In genomic region chr5:30804739-30805313, GRCh38 we compare ENCODE assay signal across 16 cellular contexts.
DNase-seq lines count a peak whose midpoint lies in the region; ATAC-seq and TF ChIP-seq lines count a peak whose summit lies in the region.
"Had no signal": no experiment of that assay in that cellular context is flagged by ENCODE, and none has a peak within 500 bp of the region (broad histone marks: within the 10 kb centered on the region; RNA-seq: fewer than 3 reads in every experiment).

No MANE protein-coding gene starts in this region.

- DNase-seq in NCI-H146 (lab: John Stamatoyannopoulos, UW) (peak; percentile 6), NCI-H146 treated with DMSO at 0.1 percent for 48 hours (lab: John Stamatoyannopoulos, UW; ENCODE audit: unreplicated experiment) (no peak), ascending aorta (ENCODE audit: low spot score in 2 of 2) (no peak), left ventricle myocardium inferior (no peak), renal cortical epithelial cell (ENCODE audit: low read depth) (peak; percentile 76), GM19238 (ENCODE audit: insufficient read length, low spot score) (no peak), UCSD-AML1 (lab: John Stamatoyannopoulos, UW; ENCODE audit: unreplicated experiment) (no peak)
- DNase-seq: activated CD4-positive, CD25-positive, alpha-beta regulatory T cell; activated CD8-positive, alpha-beta memory T cell treated with anti-CD3 and anti-CD28 coated beads, Interleukin-2, amount 50 U/mL, for 48 hours; GDM1; Kasumi-1; NCI-H2081 treated with DMSO at 0.1 percent for 48 hours had no signal

- intact Hi-C loops in ascending aorta (cut with DNase I) = no loop called here
- intact Hi-C loops in left ventricle myocardium inferior (cut with micrococcal nuclease) = loop anchor here (5.0 kb wide), 1 partner anchor 382 kb away; no protein-coding TSS in a partner anchor

- H3K4me1 ChIP-seq in ascending aorta (no peaks in the 10 kb centered on the region), left ventricle myocardium inferior (no peaks in the 10 kb centered on the region)
- H3K4me1 ChIP-seq: SJSA1 had no signal

- H3K27me3 ChIP-seq in ascending aorta (no peaks in the 10 kb centered on the region), left ventricle myocardium inferior (ENCODE audit: low read depth) (no peaks in the 10 kb centered on the region)
- H3K27me3 ChIP-seq: SJSA1 had no signal

- H3K4me3 ChIP-seq in ascending aorta (no peak overlapping the region), left ventricle myocardium inferior (no peak overlapping the region)
- H3K4me3 ChIP-seq: SJSA1 had no signal

- ATAC-seq in HG02938 (IDR thresholded peaks at IDR 0.05; ENCODE audit: unreplicated experiment) = no peak
- ATAC-seq: left lobe of liver had no signal

- no peak overlapping the region for H3K27ac ChIP-seq in ascending aorta
- no peak overlapping the region for H3K27ac ChIP-seq in left ventricle myocardium inferior (replicated peaks)
- H3K27ac ChIP-seq: 22Rv1, SJSA1 had no signal

- H3K9me3 ChIP-seq in ascending aorta (no peaks in the 10 kb centered on the region), left ventricle myocardium inferior (replicated peaks) (no peaks in the 10 kb centered on the region)
- H3K9me3 ChIP-seq: SJSA1 had no signal

- no peaks in the 10 kb centered on the region for H3K36me3 ChIP-seq in ascending aorta
- H3K36me3 ChIP-seq in left ventricle myocardium inferior = no peaks in the 10 kb centered on the region
- H3K36me3 ChIP-seq: SJSA1 had no signal

- TF ChIP-seq CTCF in ascending aorta (IDR thresholded peaks at IDR 0.05) (peak in 2 of 3 experiments; percentile 8), left ventricle myocardium inferior (IDR thresholded peaks at IDR 0.05; ENCODE audit: borderline replicate concordance) (peak; percentile 68)

Comparison
In these comparisons a context has a peak if more than half of its experiments do, and no peak if none do; other contexts are left out.
1. DNase-seq: peak in NCI-H146 (single experiment) and renal cortical epithelial cell (single experiment); none in NCI-H146 treated with DMSO at 0.1 percent for 48 hours (single experiment), ascending aorta (0 of 2), left ventricle myocardium inferior (single experiment), GM19238 (single experiment) and UCSD-AML1 (single experiment).